9 cellular contexts compared by ENCODE assay signal in the genomic region with DNA sequence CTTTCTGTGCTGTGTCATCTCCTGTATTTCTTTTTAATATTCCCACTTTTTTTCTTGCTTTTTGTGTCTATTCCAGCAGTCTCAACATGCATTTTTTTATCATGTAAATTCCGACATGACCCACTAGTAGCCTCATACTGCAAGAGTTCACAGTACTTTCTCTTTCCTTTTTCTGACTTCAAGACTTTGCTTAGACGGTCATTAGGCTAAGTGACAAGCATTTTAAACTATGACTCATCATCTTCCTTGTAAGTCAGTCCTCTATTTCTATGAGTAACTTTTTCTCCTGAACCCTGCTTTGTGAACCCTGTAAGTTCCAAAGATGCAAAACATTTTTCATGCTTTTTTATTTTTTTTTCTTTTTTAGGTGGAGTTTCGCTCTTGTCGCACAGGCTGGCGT.
DNase-seq lines count a peak whose midpoint lies in the region; ATAC-seq and TF ChIP-seq lines count a peak whose summit lies in the region.
"Had no signal": no experiment of that assay in that cellular context is flagged by ENCODE, and none has a peak within 500 bp of the region (broad histone marks: within the 10 kb centered on the region; RNA-seq: fewer than 3 reads in every experiment).

No MANE protein-coding gene starts in this region.

- H3K4me3 ChIP-seq in SJSA1 = no peak overlapping the region
- H3K4me3 ChIP-seq in esophagus muscularis mucosa = no peak overlapping the region

- peak in 1 of 2 experiments; percentile 73 for DNase-seq in SJSA1 (ENCODE audit: low read depth in 1 of 2, low spot score in 2 of 2)
- peak; percentile 38 for DNase-seq in non-pigmented ciliary epithelial cell (ENCODE audit: low read depth)
- DNase-seq in cortex of kidney (lab: John Stamatoyannopoulos, UW) = no peak
- no peak for DNase-seq in NCI-H146 (lab: John Stamatoyannopoulos, UW)
- DNase-seq in esophagus muscularis mucosa (ENCODE audit: extremely low spot score) = no peak
- DNase-seq in natural killer cell = no peak
- DNase-seq: activated CD8-positive, alpha-beta T cell treated with anti-CD3 and anti-CD28 coated beads, Interleukin-2, amount 10 ng/mL, durations not matched to agents 7 days and 5 days had no signal

- no peak for TF ChIP-seq POLR2A in esophagus muscularis mucosa (IDR thresholded peaks at IDR 0.05; ENCODE audit: low read depth)

- H3K36me3 Mint-ChIP-seq in natural killer cell = no peaks in the 10 kb centered on the region

- TF ChIP-seq CTCF in esophagus muscularis mucosa (IDR thresholded peaks at IDR 0.05) (no peak), natural killer cell (IDR thresholded peaks at IDR 0.05) (no peak)

- no peaks in the 10 kb centered on the region for H3K9me3 ChIP-seq in SJSA1 (replicated peaks)
- H3K9me3 ChIP-seq in esophagus muscularis mucosa = no peaks in the 10 kb centered on the region

- TF ChIP-seq EP300 in esophagus muscularis mucosa (IDR thresholded peaks at IDR 0.05) = no peak

- WGBS in esophagus muscularis mucosa = 61% methylated on average over 5 of the region's 5 CpGs

- H3K27ac Mint-ChIP-seq in natural killer cell = no peak overlapping the region
- H3K27ac Mint-ChIP-seq: activated CD8-positive, alpha-beta T cell treated with anti-CD3 and anti-CD28 coated beads, Interleukin-2, amount 10 ng/mL, durations not matched to agents 7 days and 5 days had no signal

- ATAC-seq in GM18861 (IDR thresholded peaks at IDR 0.05; ENCODE audit: unreplicated experiment) (peak; percentile 92), HG02870 (IDR thresholded peaks at IDR 0.05; ENCODE audit: unreplicated experiment) (peak; percentile 94), natural killer cell (no peak)
- ATAC-seq: activated CD8-positive, alpha-beta T cell treated with anti-CD3 and anti-CD28 coated beads, Interleukin-2, amount 10 ng/mL, durations not matched to agents 7 days and 5 days had no signal

- H3K4me1 Mint-ChIP-seq in natural killer cell = no peaks in the 10 kb centered on the region

- H3K4me3 Mint-ChIP-seq in natural killer cell = no peak overlapping the region
- H3K4me3 Mint-ChIP-seq: activated CD8-positive, alpha-beta T cell treated with anti-CD3 and anti-CD28 coated beads, Interleukin-2, amount 10 ng/mL, durations not matched to agents 7 days and 5 days had no signal

- peaks cover 0 to 2% of the 10 kb centered on the region in 2 donors for H3K9me3 Mint-ChIP-seq in natural killer cell

- H3K27ac ChIP-seq in SJSA1 = peak overlapping the region; percentile 13; the same call in 1 of the 2 replicates
- H3K27ac ChIP-seq in esophagus muscularis mucosa (replicated peaks in 1 of 4) = no peak overlapping the region

- no peaks in the 10 kb centered on the region for H3K27me3 Mint-ChIP-seq in natural killer cell (ENCODE audit: low read depth in 2 of 2)

- H3K4me1 ChIP-seq in SJSA1 (replicated peaks) (peaks cover 22% of the 10 kb centered on the region), esophagus muscularis mucosa (peaks cover 0 to 10% (median 5%) of the 10 kb centered on the region in 4 donors)

- H3K27me3 ChIP-seq in SJSA1 (replicated peaks) (no peaks in the 10 kb centered on the region), esophagus muscularis mucosa (no peaks in the 10 kb centered on the region)

- intact Hi-C loops in esophagus muscularis mucosa (cut with DNase I) (no loop called here), natural killer cell (cut with micrococcal nuclease) (no loop called here)

- no peaks in the 10 kb centered on the region for H3K36me3 ChIP-seq in SJSA1
- no peaks in the 10 kb centered on the region for H3K36me3 ChIP-seq in esophagus muscularis mucosa

Comparison
In these comparisons a context has a peak if more than half of its experiments do, and no peak if none do; other contexts are left out.
1. ATAC-seq: peak in GM18861 (single experiment) and HG02870 (single experiment); none in natural killer cell (0 of 3).